8 cellular contexts compared by ENCODE assay signal in the genomic region with DNA sequence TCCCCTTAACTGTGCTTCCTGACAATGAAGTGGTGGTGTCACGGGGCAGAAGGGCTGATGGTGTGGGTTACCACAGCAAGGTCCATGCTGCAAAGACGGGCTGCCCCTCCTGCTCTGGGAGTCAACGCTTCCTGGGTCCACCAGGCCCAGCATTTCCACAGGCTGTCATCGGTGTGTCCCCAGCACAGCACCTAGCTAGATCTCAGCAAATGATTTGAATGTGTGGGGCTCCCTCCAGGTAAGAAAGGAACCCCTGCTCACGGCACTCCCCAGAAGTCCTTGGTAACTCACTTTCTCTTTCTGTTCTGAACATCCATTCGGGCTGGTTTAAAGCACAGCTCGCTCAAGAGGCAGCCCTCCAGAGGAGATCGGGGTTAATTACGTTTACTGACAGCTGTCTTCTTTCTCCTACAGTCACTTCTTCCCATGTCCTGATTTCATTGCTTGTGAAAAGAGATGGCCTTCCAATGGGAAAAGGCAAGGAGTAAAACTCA. TPM values are rescaled to one million over a fixed set of nuclear protein-coding genes. Genes with fewer than 3 reads are reported as not detected.
A peak's percentile ranks its signal among the peaks of the same experiment; 100 is the strongest.
DNase-seq lines count a peak whose midpoint lies in the region; ATAC-seq, FAIRE-seq and TF ChIP-seq lines count a peak whose summit lies in the region.

No MANE protein-coding gene starts in this region.

- H3K27me3 ChIP-seq in tibial nerve = no peaks in the 10 kb centered on the region

- no peaks in the 10 kb centered on the region for H3K9me3 ChIP-seq in tibial nerve

- no peaks in the 10 kb centered on the region for H3K36me3 Mint-ChIP-seq in nephron progenitor cell (ENCODE audit: low read depth)

- peak; percentile 83 for ATAC-seq in GM21717 (IDR thresholded peaks at IDR 0.05; ENCODE audit: unreplicated experiment)

- peak; percentile 41 for TF ChIP-seq CTCF in GM10266 (IDR thresholded peaks at IDR 0.05; ENCODE audit: control insufficient read depth, insufficient read depth, low read depth, missing control alignments)
- no peak for TF ChIP-seq CTCF in NB4 (IDR thresholded peaks at IDR 0.05; ENCODE audit: low read depth, low read length)
- no peak for TF ChIP-seq CTCF in nephron progenitor cell (IDR thresholded peaks at IDR 0.05)
- peak in 1 of 5 experiments; percentile 8 for TF ChIP-seq CTCF in tibial nerve (IDR thresholded peaks at IDR 0.05)

- no peaks in the 10 kb centered on the region for H3K36me3 ChIP-seq in tibial nerve

- H3K27ac ChIP-seq in tibial nerve = peak overlapping the region; percentile 48 to 80 (median 72)

- DNase-seq in GM10266 (ENCODE audit: extremely low spot score) = peak; percentile 74
- DNase-seq in NB4 (ENCODE audit: low read depth) = peak; percentile 9
- DNase-seq in activated CD4-positive, alpha-beta T cell treated with anti-CD3 and anti-CD28 coated beads for 4 hours = peak; percentile 63 to 64
- DNase-seq in effector CD8-positive, alpha-beta T cell (lab: John Stamatoyannopoulos, UW) = peak; percentile 7
- DNase-seq in nephron progenitor cell = no peak
- DNase-seq in tibial nerve (ENCODE audit: low spot score in 2 of 2) = no peak
- DNase-seq in H54 (ENCODE audit: insufficient read length, low spot score) = no peak

- peaks cover 0 to 33% (median 20%) of the 10 kb centered on the region in 4 donors for H3K4me1 ChIP-seq in tibial nerve

- H3K4me3 ChIP-seq in NB4 (ENCODE audit: low read depth, low read length) (no peak overlapping the region), tibial nerve (peak overlapping the region in 3 of 4 donors; percentile 38 to 46 (median 45))

- peaks cover 48% of the 10 kb centered on the region for H3K4me1 Mint-ChIP-seq in nephron progenitor cell

- H3K27me3 Mint-ChIP-seq in nephron progenitor cell (ENCODE audit: low read depth, poor library complexity) = no peaks in the 10 kb centered on the region

- no peak for TF ChIP-seq EP300 in tibial nerve (IDR thresholded peaks at IDR 0.05)

- no peaks in the 10 kb centered on the region for H3K9me3 Mint-ChIP-seq in nephron progenitor cell

- H3K4me3 Mint-ChIP-seq in nephron progenitor cell = peak overlapping the region; percentile 18

- peak overlapping the region; percentile 86 for H3K27ac Mint-ChIP-seq in nephron progenitor cell

- no peak for FAIRE-seq in H54 (lab: Jason Lieb, UNC)

- WGBS in tibial nerve, 2 donors = 39% methylated on average over 9 of the region's 9 CpGs

- no peak for TF ChIP-seq POLR2A in NB4 (IDR thresholded peaks at IDR 0.05; ENCODE audit: extremely low read depth, insufficient read length)
- no peak for TF ChIP-seq POLR2A in tibial nerve (IDR thresholded peaks at IDR 0.05)
- no peak for TF ChIP-seq POLR2A in H54 (IDR thresholded peaks at IDR 0.05; ENCODE audit: low read depth, low read length)

RNA-seq across cellular contexts. Expression of gene HIVEP3, which starts 27.3 kb away (rescaled TPM):
- 1 to 10 TPM; 4.2 to 6.5 (median 4.7) TPM for total RNA-seq in tibial nerve

Comparison
In these comparisons a context has a peak if more than half of its experiments do, and no peak if none do; other contexts are left out.
1. DNase-seq: peak in GM10266 (single experiment), NB4 (single experiment), activated CD4-positive, alpha-beta T cell treated with anti-CD3 and anti-CD28 coated beads for 4 hours (2 of 2) and effector CD8-positive, alpha-beta T cell (single experiment); none in nephron progenitor cell (single experiment), tibial nerve (0 of 2) and H54 (single experiment).